1 cellular context compared by ENCODE assay signal in genomic region chr17:32876414-32877163, GRCh38.
TF ChIP-seq lines count a peak whose summit lies in the region.

TSS of gene MYO1D (minus strand) at chr17:32877124. CDS start at chr17:32876872, 252 bp downstream.

TF ChIP-seq in HepG2, 621 proteins besides CTCF, POLR2A, EP300 and RAD21 (continued from another document):
- TF ChIP-seq JUNB (CRISPR knock-in tag; IDR thresholded peaks at IDR 0.05; ENCODE audit: borderline replicate concordance): no peak
- no peak for TF ChIP-seq ZNF180 (CRISPR knock-in tag; IDR thresholded peaks at IDR 0.05; ENCODE audit: borderline replicate concordance, low read depth)
- TF ChIP-seq ZGPAT (CRISPR knock-in tag; IDR thresholded peaks at IDR 0.05): peak; percentile 44; the same call in 1 of the 2 replicates
- TF ChIP-seq MED1 (CRISPR knock-in tag; IDR thresholded peaks at IDR 0.05): no peak
- peak; percentile 60; the same call in 1 of the 2 replicates for TF ChIP-seq IRF9 (CRISPR knock-in tag; IDR thresholded peaks at IDR 0.05; ENCODE audit: borderline replicate concordance)
- no peak for TF ChIP-seq BHLHE40 (IDR thresholded peaks at IDR 0.05; ENCODE audit: low read length)
- TF ChIP-seq TP53 (CRISPR knock-in tag; conservative IDR thresholded peaks at IDR 0.05): no peak
TF ChIP-seq in HepG2: peak in this region for 109.
